6 cellular contexts compared by ENCODE assay signal in the genomic region with DNA sequence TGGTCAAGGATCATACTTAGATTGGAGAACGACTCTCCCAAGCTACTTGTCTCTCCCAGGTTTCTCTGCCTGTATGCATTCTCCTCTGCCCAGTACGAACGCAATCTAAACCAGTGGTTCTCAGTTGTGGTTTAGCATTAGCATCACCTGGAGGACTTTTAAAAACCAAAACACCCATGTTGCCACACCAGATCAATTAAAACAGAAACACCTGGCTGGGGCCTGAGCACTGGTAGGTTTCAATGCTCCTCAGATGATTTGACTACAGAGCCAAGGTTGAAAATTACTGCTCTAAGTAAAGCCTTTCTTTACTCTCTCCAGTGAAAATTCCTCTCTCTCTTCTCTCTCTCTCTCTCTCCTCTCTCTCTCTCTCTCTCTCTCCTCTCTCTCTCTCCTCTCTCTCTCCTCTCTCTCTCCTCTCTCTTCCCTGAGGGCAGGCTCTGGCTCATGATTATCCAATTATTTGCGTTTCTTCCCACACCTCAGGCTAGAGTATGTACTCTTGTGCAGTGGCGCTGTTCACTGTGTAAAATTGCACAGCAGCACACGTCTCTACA.
"Had no signal": no experiment of that assay in that cellular context is flagged by ENCODE, and none has a peak within 500 bp of the region (broad histone marks: within the 10 kb centered on the region; RNA-seq: fewer than 3 reads in every experiment).

No MANE protein-coding gene starts in this region.

- H3K27ac Mint-ChIP-seq: GM23338, HFFc6 had no signal

- H3K4me2 ChIP-seq: GM23338 had no signal

- H3K4me3 ChIP-seq: GM23338, K562 had no signal

- H2AFZ ChIP-seq: GM23338 had no signal

- DNase-seq: H9, HCEC 1CT, HFFc6, IMR-90 had no signal

- ATAC-seq: GM23338, K562 had no signal

- H3K4me3 Mint-ChIP-seq: GM23338, H9, HFFc6 had no signal

- H3K9me3 Mint-ChIP-seq: GM23338 had no signal
